7 cellular contexts compared by ENCODE assay signal in genomic region chr4:75533926-75534325, GRCh38. TPM values are rescaled to one million over a fixed set of nuclear protein-coding genes. Genes with fewer than 3 reads are reported as not detected.
"Had no signal": no experiment of that assay in that cellular context is flagged by ENCODE, and none has a peak within 500 bp of the region (broad histone marks: within the 10 kb centered on the region; RNA-seq: fewer than 3 reads in every experiment).

No MANE protein-coding gene starts in this region.

RNA-seq across cellular contexts. Expression of gene ODAPH, which starts 21.9 kb away (rescaled TPM):
- total RNA-seq: PC-3, Peyer's patch, Right ventricle myocardium inferior, Right ventricle myocardium superior, RPMI7951, SJSA1, SK-MEL-5 had no signal
